37 cellular contexts compared by ENCODE assay signal in genomic region chr18:74826560-74826959, GRCh38.
"Had no signal": no experiment of that assay in that cellular context is flagged by ENCODE, and none has a peak within 500 bp of the region (broad histone marks: within the 10 kb centered on the region; RNA-seq: fewer than 3 reads in every experiment).

No MANE protein-coding gene starts in this region.

- H3K27me3 ChIP-seq: adrenal gland, ascending aorta, breast epithelium, cardiac muscle cell, esophagus muscularis mucosa, foreskin keratinocyte, gastrocnemius medialis, heart left ventricle had no signal

- H3K27ac Mint-ChIP-seq: activated B cell treated with CpG ODN at 0.5 μM for 24 hours; activated CD8-positive, alpha-beta T cell treated with anti-CD3 and anti-CD28 coated beads for 36 hours; activated naive CD8-positive, alpha-beta T cell treated with anti-CD3 and anti-CD28 coated beads for 36 hours; activated naive CD8-positive, alpha-beta T cell treated with anti-CD3 and anti-CD28 coated beads, Interleukin-2, amount 50 U/mL, for 24 hours; activated T-helper 17 cell treated with anti-CD3 and anti-CD28 coated beads, Interleukin-2, amount 50 U/mL, for 72 hours; brain; effector memory CD8-positive, alpha-beta T cell; T-helper 17 cell; T-helper 2 cell treated with Interferon-gamma antibody and Interleukin-4, amounts not matched to agents 5 μg/mL and 100 μg/mL, for 36 hours had no signal

- H3K4me1 Mint-ChIP-seq: activated T-helper 17 cell treated with anti-CD3 and anti-CD28 coated beads, Interleukin-2, amount 50 U/mL, for 72 hours; T-helper 17 cell had no signal

- DNase-seq: activated B cell treated with CpG ODN at 0.5 μM for 24 hours; activated CD4-positive, alpha-beta T cell treated with anti-CD3 and anti-CD28 coated beads for 48 hours; activated CD4-positive, alpha-beta T cell treated with anti-CD3 and anti-CD28 coated beads, Interleukin-2, amount 50 U/mL, for 1 hour; activated CD4-positive, alpha-beta T cell treated with anti-CD3 and anti-CD28 coated beads, Interleukin-2, amount 50 U/mL, for 48 hours; activated CD8-positive, alpha-beta memory T cell treated with anti-CD3 and anti-CD28 coated beads for 24 hours; activated CD8-positive, alpha-beta T cell treated with anti-CD3 and anti-CD28 coated beads for 36 hours; activated effector memory CD4-positive, alpha-beta T cell treated with Interleukin-2 at 50 U/mL for 16 hours; activated gamma-delta T cell treated with Interleukin-2 at 50 U/mL for 16 hours; activated naive CD4-positive, alpha-beta T cell treated with anti-CD3 and anti-CD28 coated beads, Interleukin-2, amount 50 U/mL, for 16 hours; activated naive CD4-positive, alpha-beta T cell treated with Interleukin-2 at 50 U/mL for 16 hours; activated naive CD8-positive, alpha-beta T cell treated with anti-CD3 and anti-CD28 coated beads for 36 hours; activated naive CD8-positive, alpha-beta T cell treated with anti-CD3 and anti-CD28 coated beads, Interleukin-2, amount 50 U/mL, for 24 hours; activated T-cell treated with anti-CD3 and anti-CD28 coated beads, Interleukin-2, amount 50 U/mL, for 4 hours; adrenal gland; central memory CD4-positive, alpha-beta T cell; cortex of kidney; dermis blood vessel endothelial cell; effector CD4-positive, alpha-beta T cell; effector memory CD8-positive, alpha-beta T cell; erythroblast; foreskin keratinocyte; gastrocnemius medialis; glutamatergic neuron; heart left ventricle; T-helper 1 cell; T-helper 17 cell; T1000; WERI-Rb-1 had no signal

- H3K27me3 Mint-ChIP-seq: activated B cell treated with CpG ODN at 0.5 μM for 24 hours; activated CD8-positive, alpha-beta T cell treated with anti-CD3 and anti-CD28 coated beads for 36 hours; activated naive CD8-positive, alpha-beta T cell treated with anti-CD3 and anti-CD28 coated beads for 36 hours; activated naive CD8-positive, alpha-beta T cell treated with anti-CD3 and anti-CD28 coated beads, Interleukin-2, amount 50 U/mL, for 24 hours; activated T-helper 17 cell treated with anti-CD3 and anti-CD28 coated beads, Interleukin-2, amount 50 U/mL, for 72 hours; effector memory CD8-positive, alpha-beta T cell; T-helper 17 cell had no signal

- ATAC-seq: activated CD4-positive, CD25-positive, alpha-beta regulatory T cell treated with anti-CD3 and anti-CD28 coated beads, Interleukin-2, amount 50 U/mL, for 24 hours; activated CD8-positive, alpha-beta T cell treated with anti-CD3 and anti-CD28 coated beads for 36 hours; activated naive CD8-positive, alpha-beta T cell treated with anti-CD3 and anti-CD28 coated beads, Interleukin-2, amount 50 U/mL, for 24 hours; activated T-cell treated with anti-CD3 and anti-CD28 coated beads, Interleukin-2, amount 50 U/mL, for 4 hours; activated T-helper 17 cell treated with anti-CD3 and anti-CD28 coated beads, Interleukin-2, amount 50 U/mL, for 72 hours; effector memory CD8-positive, alpha-beta T cell; foreskin keratinocyte; gastrocnemius medialis; heart left ventricle; T-helper 17 cell had no signal

- H3K9me3 Mint-ChIP-seq: activated B cell treated with CpG ODN at 0.5 μM for 24 hours; activated CD8-positive, alpha-beta T cell treated with anti-CD3 and anti-CD28 coated beads for 36 hours; activated naive CD8-positive, alpha-beta T cell treated with anti-CD3 and anti-CD28 coated beads, Interleukin-2, amount 50 U/mL, for 24 hours; activated T-cell treated with anti-CD3 and anti-CD28 coated beads, Interleukin-2, amount 50 U/mL, for 4 hours; activated T-helper 17 cell treated with anti-CD3 and anti-CD28 coated beads, Interleukin-2, amount 50 U/mL, for 72 hours; effector memory CD8-positive, alpha-beta T cell; T-helper 2 cell treated with Interferon-gamma antibody and Interleukin-4, amounts not matched to agents 5 μg/mL and 100 μg/mL, for 36 hours had no signal

- H3K4me1 ChIP-seq: adrenal gland, ascending aorta, breast epithelium, esophagus muscularis mucosa, foreskin keratinocyte had no signal

- H3K4me3 Mint-ChIP-seq: activated B cell treated with CpG ODN at 0.5 μM for 24 hours; activated CD8-positive, alpha-beta T cell treated with anti-CD3 and anti-CD28 coated beads for 36 hours; activated naive CD8-positive, alpha-beta T cell treated with anti-CD3 and anti-CD28 coated beads for 36 hours; activated naive CD8-positive, alpha-beta T cell treated with anti-CD3 and anti-CD28 coated beads, Interleukin-2, amount 50 U/mL, for 24 hours; activated T-cell treated with anti-CD3 and anti-CD28 coated beads, Interleukin-2, amount 50 U/mL, for 4 hours; activated T-helper 17 cell treated with anti-CD3 and anti-CD28 coated beads, Interleukin-2, amount 50 U/mL, for 72 hours; brain; effector memory CD8-positive, alpha-beta T cell; T-helper 17 cell; T-helper 2 cell treated with Interferon-gamma antibody and Interleukin-4, amounts not matched to agents 5 μg/mL and 100 μg/mL, for 36 hours had no signal

- H3K36me3 ChIP-seq: adrenal gland, ascending aorta, breast epithelium, cardiac muscle cell, esophagus muscularis mucosa, gastrocnemius medialis, WERI-Rb-1 had no signal

- H3K4me3 ChIP-seq: adrenal gland, ascending aorta, breast epithelium, cardiac muscle cell, esophagus muscularis mucosa, gastrocnemius medialis, heart left ventricle had no signal

- H3K27ac ChIP-seq: adrenal gland, ascending aorta, breast epithelium, cardiac muscle cell, esophagus muscularis mucosa, foreskin keratinocyte, gastrocnemius medialis, heart left ventricle, WERI-Rb-1 had no signal

- H3K9me3 ChIP-seq: adrenal gland, ascending aorta, breast epithelium, esophagus muscularis mucosa, gastrocnemius medialis had no signal

- FAIRE-seq: colon had no signal
